Comparison of ENCODE assay signal across 19 cellular contexts in genomic region chr17:73534575-73534940, GRCh38.
DNase-seq lines count a peak whose midpoint lies in the region; ATAC-seq and TF ChIP-seq lines count a peak whose summit lies in the region.
"Had no signal": no experiment of that assay in that cellular context is flagged by ENCODE, and none has a peak within 500 bp of the region (broad histone marks: within the 10 kb centered on the region; RNA-seq: fewer than 3 reads in every experiment).

No MANE protein-coding gene starts in this region.

- no peak for TF ChIP-seq POLR2A in transverse colon (IDR thresholded peaks at IDR 0.05)

- no peaks in the 10 kb centered on the region for H3K9me3 Mint-ChIP-seq in neural progenitor cell
- no peaks in the 10 kb centered on the region for H3K9me3 Mint-ChIP-seq in activated T-helper 17 cell treated with anti-CD3 and anti-CD28 coated beads, Interleukin-2, amount 50 U/mL, for 72 hours
- H3K9me3 Mint-ChIP-seq: CD8-positive, alpha-beta T cell had no signal

- H3K4me1 Mint-ChIP-seq in T-helper 17 cell, result peaks cover 7% of the 10 kb centered on the region
- H3K4me1 Mint-ChIP-seq in neural progenitor cell, result peaks cover 79% of the 10 kb centered on the region
- H3K4me1 Mint-ChIP-seq in activated T-helper 17 cell treated with anti-CD3 and anti-CD28 coated beads, Interleukin-2, amount 50 U/mL, for 72 hours, result no peaks in the 10 kb centered on the region

- H3K4me3 ChIP-seq in iPS-20b (ENCODE audit: low read length) (no peak overlapping the region), neural progenitor cell (no peak overlapping the region), transverse colon (no peak overlapping the region)
- H3K4me3 ChIP-seq: SJSA1 had no signal

- in situ Hi-C loops in transverse colon (cut with MboI; ENCODE audit: low pct_ligation_motif_present in 1 of 4, low pct_unique_long_range_greater_than_20kb in 1 of 4, low sequenced_read_pairs in 3 of 4), result no loop called here

- H3K9me3 ChIP-seq in T-helper 17 cell (ENCODE audit: control insufficient read depth, low read length, poor library complexity, severe bottlenecking) (no peaks in the 10 kb centered on the region), iPS-20b (ENCODE audit: insufficient read depth, low read depth, low read length) (no peaks in the 10 kb centered on the region), neural progenitor cell (ENCODE audit: low read depth) (no peaks in the 10 kb centered on the region), transverse colon (no peaks in the 10 kb centered on the region)
- H3K9me3 ChIP-seq: SJSA1 had no signal

- H3K27me3 Mint-ChIP-seq in T-helper 17 cell (no peaks in the 10 kb centered on the region), neural progenitor cell (ENCODE audit: insufficient read depth, low read depth) (peaks cover 11% of the 10 kb centered on the region)
- no peaks in the 10 kb centered on the region for H3K27me3 Mint-ChIP-seq in activated T-helper 17 cell treated with anti-CD3 and anti-CD28 coated beads, Interleukin-2, amount 50 U/mL, for 72 hours

- H3K4me3 Mint-ChIP-seq in T-helper 17 cell (no peak overlapping the region), neural progenitor cell (peak overlapping the region; percentile 42)
- no peak overlapping the region for H3K4me3 Mint-ChIP-seq in activated T-helper 17 cell treated with anti-CD3 and anti-CD28 coated beads, Interleukin-2, amount 50 U/mL, for 72 hours
- H3K4me3 Mint-ChIP-seq: CD8-positive, alpha-beta T cell had no signal

- peaks cover 100% of the 10 kb centered on the region for H4K20me1 ChIP-seq in neural progenitor cell (ENCODE audit: low read depth)

- intact Hi-C loops in transverse colon (cut with DNase I; ENCODE audit: low total_unique reads), result no loop called here

- H2AFZ ChIP-seq in neural progenitor cell (replicated peaks), result no peak overlapping the region

- TF ChIP-seq CTCF in neural progenitor cell (IDR thresholded peaks at IDR 0.05) (no peak), transverse colon (IDR thresholded peaks at IDR 0.05) (no peak)

- H3K4me1 ChIP-seq in iPS-20b (ENCODE audit: insufficient read depth, low read length) (peaks cover 14% of the 10 kb centered on the region), neural progenitor cell (peaks cover 66% of the 10 kb centered on the region), transverse colon (no peaks in the 10 kb centered on the region)
- H3K4me1 ChIP-seq: SJSA1 had no signal

- no peak for TF ChIP-seq EP300 in transverse colon (IDR thresholded peaks at IDR 0.05; ENCODE audit: low read depth)

- ATAC-seq in T-helper 17 cell (no peak), GM18502 (IDR thresholded peaks at IDR 0.05; ENCODE audit: poor library complexity, unreplicated experiment) (no peak)
- no peak for ATAC-seq in activated T-helper 17 cell treated with anti-CD3 and anti-CD28 coated beads, Interleukin-2, amount 50 U/mL, for 72 hours (replicated peaks)
- ATAC-seq: CD8-positive, alpha-beta T cell had no signal

- peaks cover 41% of the 10 kb centered on the region for H3K79me2 ChIP-seq in neural progenitor cell (ENCODE audit: low read depth)

- WGBS in transverse colon (ENCODE audit: low coverage in 1 of 2), 2 donors, result 96 to 100% methylated on average over 3 to 10 of the region's 10 CpGs

- H3K27ac Mint-ChIP-seq in T-helper 17 cell (peak overlapping the region; percentile 14), neural progenitor cell (peak overlapping the region; percentile 80)
- H3K27ac Mint-ChIP-seq in activated T-helper 17 cell treated with anti-CD3 and anti-CD28 coated beads, Interleukin-2, amount 50 U/mL, for 72 hours, result no peak overlapping the region
- H3K27ac Mint-ChIP-seq: CD8-positive, alpha-beta T cell had no signal

- no peaks in the 10 kb centered on the region for H3K36me3 Mint-ChIP-seq in T-helper 17 cell (ENCODE audit: low read depth)
- peaks cover 2% of the 10 kb centered on the region for H3K36me3 Mint-ChIP-seq in neural progenitor cell
- no peaks in the 10 kb centered on the region for H3K36me3 Mint-ChIP-seq in activated T-helper 17 cell treated with anti-CD3 and anti-CD28 coated beads, Interleukin-2, amount 50 U/mL, for 72 hours (ENCODE audit: low read depth)
- H3K36me3 Mint-ChIP-seq: CD8-positive, alpha-beta T cell had no signal

- H3K9ac ChIP-seq in iPS-20b (ENCODE audit: low read depth, low read length) (peak overlapping the region; percentile 20), neural progenitor cell (no peak overlapping the region)

- H3K36me3 ChIP-seq in iPS-20b (ENCODE audit: insufficient read depth, low read depth, low read length) (no peaks in the 10 kb centered on the region), neural progenitor cell (no peaks in the 10 kb centered on the region), transverse colon (no peaks in the 10 kb centered on the region)
- H3K36me3 ChIP-seq: SJSA1 had no signal

- peak overlapping the region; percentile 51 for H3K4me2 ChIP-seq in neural progenitor cell

- DNase-seq in NCI-H82 (lab: John Stamatoyannopoulos, UW), result peak; percentile 60
- no peak for DNase-seq in NCI-H82 treated with DMSO at 0.1 percent for 48 hours (lab: John Stamatoyannopoulos, UW; ENCODE audit: unreplicated experiment)
- no peak for DNase-seq in T-helper 17 cell
- no peak for DNase-seq in neural progenitor cell (ENCODE audit: low spot score)
- no peak for DNase-seq in transverse colon
- DNase-seq: ACHN; CD8-positive, alpha-beta T cell; DMS153; Kasumi-1; NCI-H1048; NCI-H2029; NCI-H226; NCI-H774; OCI-M1 had no signal

- H3K27ac ChIP-seq in iPS-20b (ENCODE audit: low read length) (no peak overlapping the region), neural progenitor cell (no peak overlapping the region), transverse colon (no peak overlapping the region)
- H3K27ac ChIP-seq: 22Rv1, SJSA1 had no signal

- H3F3A ChIP-seq in neural progenitor cell (ENCODE audit: low read depth), result peaks cover 25% of the 10 kb centered on the region

- no peaks in the 10 kb centered on the region for H3K27me3 ChIP-seq in iPS-20b (ENCODE audit: insufficient read depth, low read length)
- H3K27me3 ChIP-seq in neural progenitor cell, result no peaks in the 10 kb centered on the region
- H3K27me3 ChIP-seq in transverse colon, result no peaks in the 10 kb centered on the region
